14 cellular contexts compared by ENCODE assay signal in the genomic region with DNA sequence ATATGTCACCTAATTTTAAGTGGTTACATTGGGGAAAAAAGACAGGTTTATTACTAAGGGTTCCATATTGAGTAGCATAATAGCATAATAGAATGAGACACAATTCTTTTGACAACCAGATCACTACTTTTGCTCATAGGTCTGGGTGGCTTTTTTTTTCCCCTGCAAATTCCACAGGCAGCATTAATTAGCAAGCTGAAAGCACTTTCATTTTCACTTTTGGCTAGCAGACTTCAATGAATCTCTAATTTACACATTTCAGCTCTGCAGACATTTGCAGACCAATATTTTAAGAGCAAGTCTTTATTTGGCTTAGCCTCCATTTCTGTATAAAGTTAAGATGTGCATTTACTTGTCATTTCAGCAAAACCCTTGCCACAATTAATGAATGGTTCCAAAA.
DNase-seq lines count a peak whose midpoint lies in the region; ATAC-seq and TF ChIP-seq lines count a peak whose summit lies in the region.
"Had no signal": no experiment of that assay in that cellular context is flagged by ENCODE, and none has a peak within 500 bp of the region (broad histone marks: within the 10 kb centered on the region; RNA-seq: fewer than 3 reads in every experiment).

No MANE protein-coding gene starts in this region.

- TF ChIP-seq CTCF in DND-41 (IDR thresholded peaks at IDR 0.05; ENCODE audit: borderline replicate concordance, extremely low read depth, low read length, poor library complexity, severe bottlenecking), result no peak
- no peak for TF ChIP-seq CTCF in GM20000 (IDR thresholded peaks at IDR 0.05; ENCODE audit: extremely low read depth, missing control alignments)

- H2AFZ ChIP-seq in DND-41 (ENCODE audit: low read depth, low read length), result peak overlapping the region; percentile 43

- no peaks in the 10 kb centered on the region for H3K9me3 ChIP-seq in DND-41 (ENCODE audit: insufficient read depth, low read length, severe bottlenecking)

- no peaks in the 10 kb centered on the region for H3K36me3 ChIP-seq in DND-41 (ENCODE audit: insufficient read depth, low read length)

- peak overlapping the region in 1 of 2 experiments; percentile 37; a peak in 2 of 4 replicates for H3K4me3 ChIP-seq in DND-41 (ENCODE audit: low read depth in 1 of 2, low read length in 2 of 2)

- peak; percentile 19 for DNase-seq in DND-41
- DNase-seq in GM20000 (ENCODE audit: low spot score), result peak; percentile 2
- DNase-seq in NCI-H1694 (lab: John Stamatoyannopoulos, UW), result peak; percentile 6
- DNase-seq in globus pallidus (ENCODE audit: low spot score), result peak; percentile 11
- DNase-seq: activated effector memory CD4-positive, alpha-beta T cell treated with anti-CD3 and anti-CD28 coated beads, Interleukin-2, amount 50 U/mL, for 16 hours; CD8-positive, alpha-beta T cell; head of caudate nucleus; stimulated activated CD4-positive, alpha-beta T cell treated with anti-CD3 and anti-CD28 coated beads, Interleukin-12 subunit alpha, Interleukin-12 subunit beta, amount 100 ng/mL, for 4 hours; stimulated activated naive CD8-positive, alpha-beta T cell treated with anti-CD3 and anti-CD28 coated beads, Interleukin-15, amount 100 ng/mL, for 72 hours had no signal

- H3K79me2 ChIP-seq in DND-41 (ENCODE audit: insufficient read depth, low read length), result no peaks in the 10 kb centered on the region

- H3K27ac ChIP-seq in DND-41 (ENCODE audit: low read length), result peak overlapping the region; percentile 34

- peaks cover 16% of the 10 kb centered on the region for H3K4me1 ChIP-seq in DND-41 (ENCODE audit: insufficient read depth, low read length)

- peak overlapping the region; percentile 58 for H3K4me2 ChIP-seq in DND-41 (ENCODE audit: insufficient read depth, low read length)

- H3K9ac ChIP-seq in DND-41 (ENCODE audit: low read depth, low read length), result peak overlapping the region; percentile 30

- H3K27me3 ChIP-seq in DND-41 (ENCODE audit: insufficient read depth, low read length, poor library complexity), result no peaks in the 10 kb centered on the region

- ATAC-seq in DND-41 (ENCODE audit: insufficient read depth, low read depth) (peak; percentile 93), HG03045 (IDR thresholded peaks at IDR 0.05; ENCODE audit: unreplicated experiment) (no peak), HG02970 (IDR thresholded peaks at IDR 0.05; ENCODE audit: low FRiP score, unreplicated experiment) (no peak), GM18858 (IDR thresholded peaks at IDR 0.05; ENCODE audit: unreplicated experiment) (no peak), GM19452 (IDR thresholded peaks at IDR 0.05; ENCODE audit: unreplicated experiment) (no peak)
- ATAC-seq: activated CD4-positive, CD25-positive, alpha-beta regulatory T cell treated with anti-CD3 and anti-CD28 coated beads, Interleukin-2, amount 50 U/mL, for 24 hours; CD8-positive, alpha-beta T cell; stimulated activated naive CD8-positive, alpha-beta T cell treated with anti-CD3 and anti-CD28 coated beads, Interleukin-15, amount 100 ng/mL, for 72 hours had no signal

- H4K20me1 ChIP-seq in DND-41 (ENCODE audit: insufficient read depth, low read length), result no peaks in the 10 kb centered on the region
